Comparison of ENCODE assay signal across 8 cellular contexts in the genomic region with DNA sequence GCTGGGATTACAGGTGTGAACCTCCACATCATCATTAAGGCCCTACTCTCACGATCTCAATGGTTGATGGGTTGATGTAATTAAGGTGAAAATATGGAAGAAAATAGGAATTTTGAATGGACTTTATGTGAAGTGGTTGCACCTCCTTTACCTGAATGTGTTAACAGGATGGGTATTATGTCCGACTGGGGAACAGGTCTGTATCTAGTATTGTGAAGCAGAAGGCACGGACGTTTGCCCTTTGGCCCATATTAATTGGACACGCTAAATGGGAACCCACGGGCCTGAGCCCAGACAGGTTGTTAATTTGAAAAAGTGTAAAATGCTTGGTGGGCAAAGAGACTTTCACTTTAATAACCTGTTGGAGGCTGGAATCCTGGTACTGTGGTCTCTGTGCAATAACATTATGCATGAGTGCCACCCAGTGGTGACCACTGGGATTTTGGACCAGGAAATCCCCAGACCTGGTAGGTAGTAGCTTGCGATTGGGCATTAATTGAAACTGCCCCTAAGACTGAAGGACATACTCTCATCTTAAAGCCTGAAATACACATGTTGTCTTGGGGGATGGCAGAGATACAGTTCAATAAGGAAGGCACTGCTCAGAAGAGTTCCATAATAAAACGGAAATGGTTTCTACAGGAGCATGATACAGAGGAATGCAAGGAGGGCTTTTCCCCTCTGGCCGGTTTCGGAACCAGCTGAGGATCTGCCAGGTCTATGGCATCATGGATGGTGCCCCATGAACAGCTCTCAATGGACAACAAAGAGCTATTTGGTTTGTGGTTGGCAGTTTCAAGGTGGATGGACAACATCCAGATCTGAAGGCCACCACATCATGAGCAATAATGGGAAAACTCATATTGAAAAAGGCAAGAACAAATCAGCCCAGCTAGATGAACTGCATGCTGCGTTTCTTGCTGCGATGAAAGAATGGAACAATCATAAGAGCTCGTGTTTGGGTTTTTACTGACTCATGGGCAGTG. TPM values are rescaled to one million over a fixed set of nuclear protein-coding genes. Genes with fewer than 3 reads are reported as not detected.
A peak's percentile ranks its signal among the peaks of the same experiment; 100 is the strongest.
DNase-seq lines count a peak whose midpoint lies in the region; ATAC-seq, FAIRE-seq and TF ChIP-seq lines count a peak whose summit lies in the region.

No MANE protein-coding gene starts in this region.

- H3K9me1 ChIP-seq in endothelial cell of umbilical vein (replicated peaks; ENCODE audit: control insufficient read depth, extremely low read depth, insufficient read depth, low read length): no peaks in the 10 kb centered on the region

- no peak for ATAC-seq in HG03378 (IDR thresholded peaks at IDR 0.05; ENCODE audit: unreplicated experiment)

- TF ChIP-seq CTCF in GM12872 (IDR thresholded peaks at IDR 0.05; ENCODE audit: insufficient read depth, low read depth, low read length): peak; percentile 83
- TF ChIP-seq CTCF in endothelial cell of umbilical vein (IDR thresholded peaks at IDR 0.05; ENCODE audit: extremely low read depth in 1 of 2, insufficient read depth in 1 of 2, low read depth in 1 of 2, low read length in 2 of 2): peak; percentile 68 to 73

- POLR2A ChIA-PET in endothelial cell of umbilical vein (lab: Charles Lee): interaction anchor here (1.2 kb wide), 1 partner anchor 84 kb away, joined by 4 read pairs; no protein-coding TSS in a partner anchor

- FAIRE-seq in endothelial cell of umbilical vein (lab: Jason Lieb, UNC): peak; percentile 95

- H3K27me3 ChIP-seq in NT2/D1 (ENCODE audit: insufficient read depth, insufficient read length) (no peaks in the 10 kb centered on the region), endothelial cell of umbilical vein (ENCODE audit: control insufficient read depth in 2 of 2, insufficient read depth in 2 of 2, low read length in 2 of 2) (peaks cover 4 to 8% of the 10 kb centered on the region in 2 experiments)

- DNase-seq in HPDE6-E6E7 (ENCODE audit: extremely low spot score): peak; percentile 77
- peak; percentile 68 for DNase-seq in NT2/D1 (ENCODE audit: low read depth, low spot score)
- DNase-seq in activated CD8-positive, alpha-beta memory T cell treated with anti-CD3 and anti-CD28 coated beads, Interleukin-2, amount 50 U/mL, for 1 hour (ENCODE audit: extremely low read depth): peak; percentile 24
- DNase-seq in endothelial cell of umbilical vein (ENCODE audit: low read depth, low spot score): peak; percentile 84
- DNase-seq in mucosa of gallbladder (ENCODE audit: low spot score): peak; percentile 81
- peak; percentile 58 for DNase-seq in stimulated activated CD8-positive, alpha-beta memory T cell treated with anti-CD3 and anti-CD28 coated beads, Interleukin-7, amount 100 ng/mL, for 24 hours (ENCODE audit: low read depth)

- no peaks in the 10 kb centered on the region for H4K20me1 ChIP-seq in endothelial cell of umbilical vein (replicated peaks; ENCODE audit: control insufficient read depth, extremely low read depth, insufficient read depth, low read length)

- H3K79me2 ChIP-seq in endothelial cell of umbilical vein (ENCODE audit: control insufficient read depth, insufficient read depth, low read length): no peaks in the 10 kb centered on the region

- TF ChIP-seq POLR2A in endothelial cell of umbilical vein (IDR thresholded peaks at IDR 0.05; ENCODE audit: low read depth, low read length): no peak

- H3K9ac ChIP-seq in NT2/D1 (ENCODE audit: insufficient read length, low read depth): no peak overlapping the region
- no peak overlapping the region for H3K9ac ChIP-seq in endothelial cell of umbilical vein (replicated peaks; ENCODE audit: extremely low read depth, insufficient read depth, low read length)

- no peak overlapping the region for H2AFZ ChIP-seq in endothelial cell of umbilical vein (ENCODE audit: low read depth, low read length)

- CTCF ChIA-PET in endothelial cell of umbilical vein (lab: Charles Lee): interaction anchor here (0.6 to 6.9 kb wide), 42 partner anchors 9 to 653 kb away, joined by 3 to 226 read pairs (median 4); partner anchors contain the start of genes BICD2, CENPP, IPPK and NOL8

- dilution Hi-C loops in endothelial cell of umbilical vein (cut with MboI; ENCODE audit: extremely low pct_ligation_motif_present, low sequenced_read_pairs): no loop called here

- H3K4me1 ChIP-seq in NT2/D1 (ENCODE audit: insufficient read depth, insufficient read length) (no peaks in the 10 kb centered on the region), endothelial cell of umbilical vein (ENCODE audit: control insufficient read depth, extremely low read depth, insufficient read depth, low read length) (no peaks in the 10 kb centered on the region)

- H3K4me3 ChIP-seq in NT2/D1 (ENCODE audit: insufficient read length, low read depth): no peak overlapping the region
- H3K4me3 ChIP-seq in endothelial cell of umbilical vein (replicated peaks in 1 of 3; ENCODE audit: insufficient read depth in 1 of 3, low read depth in 1 of 3, low read length in 3 of 3): no peak overlapping the region

- H3K36me3 ChIP-seq in NT2/D1 (ENCODE audit: insufficient read depth, insufficient read length, low read length): no peaks in the 10 kb centered on the region
- H3K36me3 ChIP-seq in endothelial cell of umbilical vein (ENCODE audit: control insufficient read depth in 2 of 2, extremely low read depth in 1 of 2, insufficient read depth in 2 of 2, low read length in 2 of 2): no peaks in the 10 kb centered on the region

- intact Hi-C loops in endothelial cell of umbilical vein (cut with micrococcal nuclease): loop anchor here (1.0 to 5.0 kb wide), 6 partner anchors 26 to 654 kb away; partner anchors contain the start of genes CENPP and NOL8

- H3K9me3 ChIP-seq in NT2/D1 (ENCODE audit: insufficient read depth, low read length) (no peaks in the 10 kb centered on the region), endothelial cell of umbilical vein (replicated peaks; ENCODE audit: control insufficient read depth, insufficient read depth, low read length) (no peaks in the 10 kb centered on the region)

- H3K27ac ChIP-seq in endothelial cell of umbilical vein (ENCODE audit: insufficient read depth, low read depth, low read length): no peak overlapping the region

- BruUV-seq in endothelial cell of umbilical vein (replicated peaks; lab: Mats Ljungman, UMichigan): no TSS peak

- H3K4me2 ChIP-seq in endothelial cell of umbilical vein (ENCODE audit: insufficient read depth, low read length): no peak overlapping the region

TF ChIP-seq in endothelial cell of umbilical vein, 7 proteins besides CTCF, POLR2A, EP300 and RAD21:
- TF ChIP-seq POLR2AphosphoS5 (IDR thresholded peaks at IDR 0.05; ENCODE audit: insufficient read depth, low read depth, low read length) (no peak), FOS (IDR thresholded peaks at IDR 0.05; ENCODE audit: borderline replicate concordance, insufficient read depth, low read length) (no peak), EZH2 (IDR thresholded peaks at IDR 0.05; ENCODE audit: borderline replicate concordance, low read depth, low read length, severe bottlenecking) (no peak), JUN (IDR thresholded peaks at IDR 0.05; ENCODE audit: borderline replicate concordance, insufficient read depth, insufficient read length, low read depth) (no peak), GATA2 (IDR thresholded peaks at IDR 0.05; ENCODE audit: insufficient read depth, insufficient read length, low read depth, low read length) (no peak), MYC (IDR thresholded peaks at IDR 0.05; ENCODE audit: low read depth, low read length) (no peak)
- TF ChIP-seq, protein P1, sequence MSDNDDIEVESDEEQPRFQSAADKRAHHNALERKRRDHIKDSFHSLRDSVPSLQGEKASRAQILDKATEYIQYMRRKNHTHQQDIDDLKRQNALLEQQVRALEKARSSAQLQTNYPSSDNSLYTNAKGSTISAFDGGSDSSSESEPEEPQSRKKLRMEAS (IDR thresholded peaks at IDR 0.05; ENCODE audit: insufficient read depth, insufficient read length): no peak
TF ChIP-seq in endothelial cell of umbilical vein: peak in this region for 0.

RNA-seq across cellular contexts. Expression of gene BICD2, which starts 26.2 kb away (rescaled TPM):
- total RNA-seq in endothelial cell of umbilical vein (37.9 and 39.3 TPM in 2 replicates), mucosa of gallbladder (26.9 TPM)
- 10.7 and 14.3 TPM in 2 replicates for polyA plus RNA-seq in endothelial cell of umbilical vein
- 14.3 and 15.3 TPM in 2 replicates for polyA plus RNA-seq in endothelial cell of umbilical vein (2011; cell fraction: cytosol; rRNA removed)
- polyA plus RNA-seq in endothelial cell of umbilical vein (2011; cell fraction: nucleus; rRNA removed): 14.5 and 15.9 TPM in 2 replicates
- polyA plus RNA-seq in endothelial cell of umbilical vein (2012): 27.3 and 29.9 TPM in 2 replicates
- 15.9 and 18.7 TPM in 2 replicates for polyA minus RNA-seq in endothelial cell of umbilical vein
- 7.6 TPM for polyA minus RNA-seq in endothelial cell of umbilical vein (2011; cell fraction: cytosol; rRNA and poly(A)+ RNA removed)
- polyA minus RNA-seq in endothelial cell of umbilical vein (2011; cell fraction: nucleus; rRNA and poly(A)+ RNA removed): 8.5 and 9.8 TPM in 2 replicates

Comparison
In these comparisons a context has a peak if more than half of its experiments do, and no peak if none do; other contexts are left out.
1. DNase-seq: peak in every context shown above with its lines; median percentile 84 in endothelial cell of umbilical vein; 81 in mucosa of gallbladder; 77 in HPDE6-E6E7; 68 in NT2/D1; 58 in stimulated activated CD8-positive, alpha-beta memory T cell treated with anti-CD3 and anti-CD28 coated beads, Interleukin-7, amount 100 ng/mL, for 24 hours; 24 in activated CD8-positive, alpha-beta memory T cell treated with anti-CD3 and anti-CD28 coated beads, Interleukin-2, amount 50 U/mL, for 1 hour.